In the genomic region with DNA sequence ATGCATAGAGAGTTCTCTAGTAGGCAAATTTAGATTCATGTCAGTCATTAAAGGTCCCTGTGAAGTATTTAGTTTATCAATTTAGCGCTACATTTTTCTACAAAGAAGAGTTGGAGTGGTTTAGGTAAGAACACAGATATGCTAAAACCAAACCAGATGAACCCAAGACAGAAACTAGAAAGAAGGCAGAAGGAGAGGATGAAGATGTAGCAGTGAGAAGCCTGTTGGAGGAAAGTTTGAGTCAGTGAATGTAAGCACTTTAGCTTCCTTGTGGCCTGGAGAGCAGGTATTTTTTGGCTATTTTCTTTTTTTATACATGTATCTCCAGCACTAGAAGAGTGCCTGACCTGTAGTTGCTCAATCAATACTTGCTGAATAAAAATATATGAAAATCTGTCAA, we compare ENCODE assay signal across 13 cellular contexts.
"Had no signal": no experiment of that assay in that cellular context is flagged by ENCODE, and none has a peak within 500 bp of the region (broad histone marks: within the 10 kb centered on the region; RNA-seq: fewer than 3 reads in every experiment).

No MANE protein-coding gene starts in this region.

- H3K4me3 Mint-ChIP-seq: activated CD4-positive, alpha-beta T cell treated with anti-CD3 and anti-CD28 coated beads, Interleukin-2, amount 10 ng/mL, durations not matched to agents 7 days and 5 days; activated naive CD4-positive, alpha-beta T cell treated with anti-CD3 and anti-CD28 coated beads, Interleukin-2, amount 10 ng/mL, durations not matched to agents 7 days and 5 days; neural progenitor cell; type B pancreatic cell had no signal

- H3K27me3 Mint-ChIP-seq: progenitor cell of endocrine pancreas, type B pancreatic cell had no signal

- H3K27ac Mint-ChIP-seq: activated CD4-positive, alpha-beta T cell treated with anti-CD3 and anti-CD28 coated beads, Interleukin-2, amount 10 ng/mL, durations not matched to agents 7 days and 5 days; activated naive CD4-positive, alpha-beta T cell treated with anti-CD3 and anti-CD28 coated beads, Interleukin-2, amount 10 ng/mL, durations not matched to agents 7 days and 5 days; neural progenitor cell; progenitor cell of endocrine pancreas; type B pancreatic cell had no signal

- H3K9me3 Mint-ChIP-seq: activated naive CD4-positive, alpha-beta T cell treated with anti-CD3 and anti-CD28 coated beads, Interleukin-2, amount 10 ng/mL, durations not matched to agents 7 days and 5 days; neural progenitor cell; type B pancreatic cell had no signal

- DNase-seq: activated CD4-positive, alpha-beta T cell treated with anti-CD3 and anti-CD28 coated beads, Interleukin-2, amount 10 ng/mL, durations not matched to agents 7 days and 5 days; activated naive CD4-positive, alpha-beta T cell treated with anti-CD3 and anti-CD28 coated beads, Interleukin-2, amount 10 ng/mL, durations not matched to agents 7 days and 5 days; amniotic stem cell; foreskin fibroblast; left ventricle myocardium superior; stimulated activated CD4-positive, alpha-beta T cell treated with anti-CD3 and anti-CD28 coated beads, Interleukin-12 subunit alpha, Interleukin-12 subunit beta, amount 100 ng/mL, for 4 hours; stimulated activated CD4-positive, alpha-beta T cell treated with anti-CD3 and anti-CD28 coated beads, Interleukin-1b, Interleukin-23, amount 100 ng/mL, for 48 hours; stimulated activated CD8-positive, alpha-beta memory T cell treated with anti-CD3 and anti-CD28 coated beads, Interleukin-4, amount 100 ng/mL, for 48 hours; testis; WERI-Rb-1 had no signal

- H3K36me3 Mint-ChIP-seq: activated naive CD4-positive, alpha-beta T cell treated with anti-CD3 and anti-CD28 coated beads, Interleukin-2, amount 10 ng/mL, durations not matched to agents 7 days and 5 days; neural progenitor cell; type B pancreatic cell had no signal

- ATAC-seq: left ventricle myocardium superior had no signal
